1 cellular context compared by ENCODE assay signal in the genomic region with DNA sequence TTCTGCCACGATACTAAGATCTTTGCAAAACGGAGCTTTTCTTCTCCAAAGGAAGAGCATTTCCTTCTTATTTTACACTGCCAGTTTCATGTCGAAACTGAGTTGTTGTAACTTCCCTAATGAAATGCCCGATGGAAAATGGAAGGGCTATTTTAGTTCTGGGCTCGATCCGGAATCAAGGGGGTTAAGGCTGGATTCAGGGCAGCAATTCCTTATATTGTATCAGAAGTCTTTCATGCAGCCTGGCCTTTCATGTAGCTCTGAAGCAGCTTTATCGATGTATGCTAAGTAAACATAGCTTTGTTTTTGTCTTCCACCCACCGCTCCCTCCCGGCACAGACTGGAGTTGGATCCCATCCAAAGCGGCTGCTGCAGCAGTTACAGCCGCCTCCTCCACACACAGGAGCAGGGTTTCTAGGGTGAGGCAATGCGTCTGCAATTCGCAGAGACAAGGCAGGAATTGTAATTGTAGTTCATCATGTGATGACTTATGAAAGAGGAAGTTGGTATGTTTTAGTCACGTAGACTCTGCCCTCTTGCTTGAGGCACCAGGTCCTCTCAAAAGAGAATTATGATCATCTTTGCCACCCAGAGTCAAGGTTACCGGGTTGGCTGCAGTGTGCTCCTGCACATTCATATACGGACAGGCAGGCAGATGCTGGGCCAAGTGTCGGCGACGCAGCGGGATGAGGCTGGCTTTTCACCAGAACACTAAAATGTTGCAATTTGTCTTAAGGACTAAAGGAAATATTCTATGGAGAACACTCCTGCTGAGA.
A peak's percentile ranks its signal among the peaks of the same experiment; 100 is the strongest.
TF ChIP-seq lines count a peak whose summit lies in the region.

No MANE protein-coding gene starts in this region.

TF ChIP-seq in K562, 482 proteins besides CTCF, POLR2A, EP300 and RAD21 (continued from another document and continues in another):
- TF ChIP-seq AFF4 (CRISPR knock-in tag; IDR thresholded peaks at IDR 0.05) (peak; percentile 92; the same call in 1 of the 2 replicates), ZKSCAN1 (IDR thresholded peaks at IDR 0.05; ENCODE audit: low read depth, low read length) (peak; percentile 73; the same call in 1 of the 2 replicates), ZNF444 (CRISPR knock-in tag; IDR thresholded peaks at IDR 0.05) (no peak), SOX6 (IDR thresholded peaks at IDR 0.05) (peak; percentile 99), ATF1 (CRISPR knock-in tag; IDR thresholded peaks at IDR 0.05) (no peak), ATF1 (tag; IDR thresholded peaks at IDR 0.05) (peak; percentile 89), ELF2 (CRISPR knock-in tag; IDR thresholded peaks at IDR 0.05) (no peak; the same call in 1 of the 2 replicates), ATF2 (CRISPR knock-in tag; IDR thresholded peaks at IDR 0.05) (no peak), ZNF77 (CRISPR knock-in tag; IDR thresholded peaks at IDR 0.05) (no peak), ZEB2 (IDR thresholded peaks at IDR 0.05) (peak; percentile 68; the same call in 1 of the 2 replicates), ZBTB34 (CRISPR knock-in tag; IDR thresholded peaks at IDR 0.05) (no peak), SIN3B (IDR thresholded peaks at IDR 0.05; ENCODE audit: low read depth) (no peak), ARID2 (IDR thresholded peaks at IDR 0.05) (no peak), ZNF165 (CRISPR knock-in tag; IDR thresholded peaks at IDR 0.05; ENCODE audit: borderline replicate concordance) (no peak), NFATC3 (IDR thresholded peaks at IDR 0.05) (no peak), EZH2 (IDR thresholded peaks at IDR 0.05; ENCODE audit: borderline replicate concordance, low read depth, low read length) (no peak), ZKSCAN3 (CRISPR knock-in tag; IDR thresholded peaks at IDR 0.05) (no peak), PML (IDR thresholded peaks at IDR 0.05; ENCODE audit: low read length) (peak; percentile 72), NR2C2 (CRISPR knock-in tag; IDR thresholded peaks at IDR 0.05) (no peak), NR2C2 (tag; IDR thresholded peaks at IDR 0.05) (peak; percentile 87; the same call in 1 of the 2 replicates), NR3C1 (CRISPR knock-in tag; IDR thresholded peaks at IDR 0.05) (no peak), EP400 (IDR thresholded peaks at IDR 0.05) (peak; percentile 93), ZNF561 (CRISPR knock-in tag; conservative IDR thresholded peaks at IDR 0.05) (no peak), SRF (CRISPR knock-in tag; IDR thresholded peaks at IDR 0.05) (peak in 1 of 2 experiments; percentile 61; a peak in 1 of 4 replicates), ZNF134 (CRISPR knock-in tag; conservative IDR thresholded peaks at IDR 0.05) (no peak; the same call in 1 of the 2 replicates), ZNF324 (CRISPR knock-in tag; IDR thresholded peaks at IDR 0.05) (no peak), ZNF551 (CRISPR knock-in tag; IDR thresholded peaks at IDR 0.05) (no peak)
- TF ChIP-seq, protein P1, sequence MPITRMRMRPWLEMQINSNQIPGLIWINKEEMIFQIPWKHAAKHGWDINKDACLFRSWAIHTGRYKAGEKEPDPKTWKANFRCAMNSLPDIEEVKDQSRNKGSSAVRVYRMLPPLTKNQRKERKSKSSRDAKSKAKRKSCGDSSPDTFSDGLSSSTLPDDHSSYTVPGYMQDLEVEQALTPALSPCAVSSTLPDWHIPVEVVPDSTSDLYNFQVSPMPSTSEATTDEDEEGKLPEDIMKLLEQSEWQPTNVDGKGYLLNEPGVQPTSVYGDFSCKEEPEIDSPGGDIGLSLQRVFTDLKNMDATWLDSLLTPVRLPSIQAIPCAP (CRISPR knock-in tag; IDR thresholded peaks at IDR 0.05; ENCODE audit: borderline replicate concordance) = no peak
- TF ChIP-seq, protein P2, sequence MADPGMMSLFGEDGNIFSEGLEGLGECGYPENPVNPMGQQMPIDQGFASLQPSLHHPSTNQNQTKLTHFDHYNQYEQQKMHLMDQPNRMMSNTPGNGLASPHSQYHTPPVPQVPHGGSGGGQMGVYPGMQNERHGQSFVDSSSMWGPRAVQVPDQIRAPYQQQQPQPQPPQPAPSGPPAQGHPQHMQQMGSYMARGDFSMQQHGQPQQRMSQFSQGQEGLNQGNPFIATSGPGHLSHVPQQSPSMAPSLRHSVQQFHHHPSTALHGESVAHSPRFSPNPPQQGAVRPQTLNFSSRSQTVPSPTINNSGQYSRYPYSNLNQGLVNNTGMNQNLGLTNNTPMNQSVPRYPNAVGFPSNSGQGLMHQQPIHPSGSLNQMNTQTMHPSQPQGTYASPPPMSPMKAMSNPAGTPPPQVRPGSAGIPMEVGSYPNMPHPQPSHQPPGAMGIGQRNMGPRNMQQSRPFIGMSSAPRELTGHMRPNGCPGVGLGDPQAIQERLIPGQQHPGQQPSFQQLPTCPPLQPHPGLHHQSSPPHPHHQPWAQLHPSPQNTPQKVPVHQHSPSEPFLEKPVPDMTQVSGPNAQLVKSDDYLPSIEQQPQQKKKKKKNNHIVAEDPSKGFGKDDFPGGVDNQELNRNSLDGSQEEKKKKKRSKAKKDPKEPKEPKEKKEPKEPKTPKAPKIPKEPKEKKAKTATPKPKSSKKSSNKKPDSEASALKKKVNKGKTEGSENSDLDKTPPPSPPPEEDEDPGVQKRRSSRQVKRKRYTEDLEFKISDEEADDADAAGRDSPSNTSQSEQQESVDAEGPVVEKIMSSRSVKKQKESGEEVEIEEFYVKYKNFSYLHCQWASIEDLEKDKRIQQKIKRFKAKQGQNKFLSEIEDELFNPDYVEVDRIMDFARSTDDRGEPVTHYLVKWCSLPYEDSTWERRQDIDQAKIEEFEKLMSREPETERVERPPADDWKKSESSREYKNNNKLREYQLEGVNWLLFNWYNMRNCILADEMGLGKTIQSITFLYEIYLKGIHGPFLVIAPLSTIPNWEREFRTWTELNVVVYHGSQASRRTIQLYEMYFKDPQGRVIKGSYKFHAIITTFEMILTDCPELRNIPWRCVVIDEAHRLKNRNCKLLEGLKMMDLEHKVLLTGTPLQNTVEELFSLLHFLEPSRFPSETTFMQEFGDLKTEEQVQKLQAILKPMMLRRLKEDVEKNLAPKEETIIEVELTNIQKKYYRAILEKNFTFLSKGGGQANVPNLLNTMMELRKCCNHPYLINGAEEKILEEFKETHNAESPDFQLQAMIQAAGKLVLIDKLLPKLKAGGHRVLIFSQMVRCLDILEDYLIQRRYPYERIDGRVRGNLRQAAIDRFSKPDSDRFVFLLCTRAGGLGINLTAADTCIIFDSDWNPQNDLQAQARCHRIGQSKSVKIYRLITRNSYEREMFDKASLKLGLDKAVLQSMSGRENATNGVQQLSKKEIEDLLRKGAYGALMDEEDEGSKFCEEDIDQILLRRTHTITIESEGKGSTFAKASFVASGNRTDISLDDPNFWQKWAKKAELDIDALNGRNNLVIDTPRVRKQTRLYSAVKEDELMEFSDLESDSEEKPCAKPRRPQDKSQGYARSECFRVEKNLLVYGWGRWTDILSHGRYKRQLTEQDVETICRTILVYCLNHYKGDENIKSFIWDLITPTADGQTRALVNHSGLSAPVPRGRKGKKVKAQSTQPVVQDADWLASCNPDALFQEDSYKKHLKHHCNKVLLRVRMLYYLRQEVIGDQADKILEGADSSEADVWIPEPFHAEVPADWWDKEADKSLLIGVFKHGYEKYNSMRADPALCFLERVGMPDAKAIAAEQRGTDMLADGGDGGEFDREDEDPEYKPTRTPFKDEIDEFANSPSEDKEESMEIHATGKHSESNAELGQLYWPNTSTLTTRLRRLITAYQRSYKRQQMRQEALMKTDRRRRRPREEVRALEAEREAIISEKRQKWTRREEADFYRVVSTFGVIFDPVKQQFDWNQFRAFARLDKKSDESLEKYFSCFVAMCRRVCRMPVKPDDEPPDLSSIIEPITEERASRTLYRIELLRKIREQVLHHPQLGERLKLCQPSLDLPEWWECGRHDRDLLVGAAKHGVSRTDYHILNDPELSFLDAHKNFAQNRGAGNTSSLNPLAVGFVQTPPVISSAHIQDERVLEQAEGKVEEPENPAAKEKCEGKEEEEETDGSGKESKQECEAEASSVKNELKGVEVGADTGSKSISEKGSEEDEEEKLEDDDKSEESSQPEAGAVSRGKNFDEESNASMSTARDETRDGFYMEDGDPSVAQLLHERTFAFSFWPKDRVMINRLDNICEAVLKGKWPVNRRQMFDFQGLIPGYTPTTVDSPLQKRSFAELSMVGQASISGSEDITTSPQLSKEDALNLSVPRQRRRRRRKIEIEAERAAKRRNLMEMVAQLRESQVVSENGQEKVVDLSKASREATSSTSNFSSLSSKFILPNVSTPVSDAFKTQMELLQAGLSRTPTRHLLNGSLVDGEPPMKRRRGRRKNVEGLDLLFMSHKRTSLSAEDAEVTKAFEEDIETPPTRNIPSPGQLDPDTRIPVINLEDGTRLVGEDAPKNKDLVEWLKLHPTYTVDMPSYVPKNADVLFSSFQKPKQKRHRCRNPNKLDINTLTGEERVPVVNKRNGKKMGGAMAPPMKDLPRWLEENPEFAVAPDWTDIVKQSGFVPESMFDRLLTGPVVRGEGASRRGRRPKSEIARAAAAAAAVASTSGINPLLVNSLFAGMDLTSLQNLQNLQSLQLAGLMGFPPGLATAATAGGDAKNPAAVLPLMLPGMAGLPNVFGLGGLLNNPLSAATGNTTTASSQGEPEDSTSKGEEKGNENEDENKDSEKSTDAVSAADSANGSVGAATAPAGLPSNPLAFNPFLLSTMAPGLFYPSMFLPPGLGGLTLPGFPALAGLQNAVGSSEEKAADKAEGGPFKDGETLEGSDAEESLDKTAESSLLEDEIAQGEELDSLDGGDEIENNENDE (IDR thresholded peaks at IDR 0.05; ENCODE audit: low read depth, low read length) = no peak
- TF ChIP-seq, protein P3, sequence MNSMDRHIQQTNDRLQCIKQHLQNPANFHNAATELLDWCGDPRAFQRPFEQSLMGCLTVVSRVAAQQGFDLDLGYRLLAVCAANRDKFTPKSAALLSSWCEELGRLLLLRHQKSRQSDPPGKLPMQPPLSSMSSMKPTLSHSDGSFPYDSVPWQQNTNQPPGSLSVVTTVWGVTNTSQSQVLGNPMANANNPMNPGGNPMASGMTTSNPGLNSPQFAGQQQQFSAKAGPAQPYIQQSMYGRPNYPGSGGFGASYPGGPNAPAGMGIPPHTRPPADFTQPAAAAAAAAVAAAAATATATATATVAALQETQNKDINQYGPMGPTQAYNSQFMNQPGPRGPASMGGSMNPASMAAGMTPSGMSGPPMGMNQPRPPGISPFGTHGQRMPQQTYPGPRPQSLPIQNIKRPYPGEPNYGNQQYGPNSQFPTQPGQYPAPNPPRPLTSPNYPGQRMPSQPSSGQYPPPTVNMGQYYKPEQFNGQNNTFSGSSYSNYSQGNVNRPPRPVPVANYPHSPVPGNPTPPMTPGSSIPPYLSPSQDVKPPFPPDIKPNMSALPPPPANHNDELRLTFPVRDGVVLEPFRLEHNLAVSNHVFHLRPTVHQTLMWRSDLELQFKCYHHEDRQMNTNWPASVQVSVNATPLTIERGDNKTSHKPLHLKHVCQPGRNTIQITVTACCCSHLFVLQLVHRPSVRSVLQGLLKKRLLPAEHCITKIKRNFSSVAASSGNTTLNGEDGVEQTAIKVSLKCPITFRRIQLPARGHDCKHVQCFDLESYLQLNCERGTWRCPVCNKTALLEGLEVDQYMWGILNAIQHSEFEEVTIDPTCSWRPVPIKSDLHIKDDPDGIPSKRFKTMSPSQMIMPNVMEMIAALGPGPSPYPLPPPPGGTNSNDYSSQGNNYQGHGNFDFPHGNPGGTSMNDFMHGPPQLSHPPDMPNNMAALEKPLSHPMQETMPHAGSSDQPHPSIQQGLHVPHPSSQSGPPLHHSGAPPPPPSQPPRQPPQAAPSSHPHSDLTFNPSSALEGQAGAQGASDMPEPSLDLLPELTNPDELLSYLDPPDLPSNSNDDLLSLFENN (IDR thresholded peaks at IDR 0.05; ENCODE audit: low read depth in 2 of 2, low read length in 2 of 2) = peak in 1 of 2 experiments; percentile 74; a peak in 1 of 4 replicates
